ENCODE assay signal across 8 cellular contexts in the genomic region with DNA sequence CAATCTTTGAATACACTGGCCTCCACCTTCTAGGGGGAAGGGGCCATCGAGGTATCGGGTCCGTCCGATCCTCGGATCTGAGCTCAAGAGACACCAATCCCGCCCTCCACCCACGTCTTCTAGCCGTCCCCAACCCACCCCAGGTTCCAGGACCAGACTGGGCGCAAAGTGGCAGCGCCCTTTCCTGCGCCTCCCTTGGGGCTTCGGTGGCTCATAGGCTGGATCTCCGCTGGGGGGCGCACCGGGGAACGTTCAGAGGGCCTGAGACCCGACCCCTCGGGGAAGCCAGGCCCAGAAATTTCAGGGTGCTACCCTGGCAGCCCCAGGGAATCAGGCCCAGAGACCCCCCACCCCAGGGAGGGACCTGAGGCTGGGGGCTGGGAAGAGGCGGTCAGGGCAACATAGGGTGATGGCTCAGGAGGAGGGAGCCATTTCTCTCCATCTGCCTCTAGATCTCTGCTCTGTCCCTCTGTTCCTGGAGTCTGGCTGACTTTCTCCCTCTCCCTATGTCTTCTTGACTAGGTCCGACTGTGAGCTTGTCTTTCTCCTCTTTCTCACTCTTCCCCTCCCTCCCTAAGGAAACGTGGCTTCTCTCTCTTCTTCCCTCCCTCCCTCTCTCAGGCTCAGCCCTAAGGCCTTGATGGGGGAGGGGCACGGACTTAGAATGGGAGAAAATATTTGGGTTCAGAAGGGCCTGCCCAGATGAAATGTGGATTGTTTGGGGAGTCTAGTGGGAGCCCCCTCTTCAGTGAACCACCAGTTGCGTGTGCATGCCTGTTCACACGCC. TPM values are rescaled to one million over a fixed set of nuclear protein-coding genes. Genes with fewer than 3 reads are reported as not detected.
DNase-seq lines count a peak whose midpoint lies in the region; ATAC-seq and TF ChIP-seq lines count a peak whose summit lies in the region.

No MANE protein-coding gene starts in this region.

- peaks cover 51% of the 10 kb centered on the region for H3K4me1 Mint-ChIP-seq in type B pancreatic cell (ENCODE audit: unreplicated experiment)

- H3K4me3 Mint-ChIP-seq in type B pancreatic cell: peak overlapping the region; percentile 90

- peak overlapping the region; percentile 63 for H3K27ac Mint-ChIP-seq in type B pancreatic cell

- peaks cover 56 to 64% of the 10 kb centered on the region in 2 donors for H3K4me1 ChIP-seq in duodenal mucosa (ENCODE audit: control insufficient read depth in 1 of 2, insufficient read depth in 2 of 2, low read length in 2 of 2)
- peaks cover 58 to 69% of the 10 kb centered on the region in 2 donors for H3K4me1 ChIP-seq in mucosa of rectum (ENCODE audit: control insufficient read depth in 2 of 2, insufficient read depth in 2 of 2, low read length in 2 of 2)

- H3K27me3 Mint-ChIP-seq in type B pancreatic cell: peaks cover 32% of the 10 kb centered on the region

- DNase-seq in GM13976 (ENCODE audit: low spot score) (peak; percentile 70), SHP77 treated with DMSO at 0.1 percent for 48 hours (lab: John Stamatoyannopoulos, UW) (peak; percentile 60), type B pancreatic cell (ENCODE audit: extremely low spot score, unreplicated experiment) (peak; percentile 76), NCI-H524 treated with DMSO at 0.1 percent for 48 hours (lab: John Stamatoyannopoulos, UW) (no peak)

- no peaks in the 10 kb centered on the region for H3K9me3 Mint-ChIP-seq in type B pancreatic cell

- no peak for ATAC-seq in HG03521 (IDR thresholded peaks at IDR 0.05; ENCODE audit: unreplicated experiment)
- ATAC-seq in GM19351 (IDR thresholded peaks at IDR 0.05; ENCODE audit: unreplicated experiment): no peak

- H3K9me3 ChIP-seq in duodenal mucosa (ENCODE audit: control insufficient read depth in 1 of 2, low read length in 2 of 2) (no peaks in the 10 kb centered on the region), mucosa of rectum (ENCODE audit: control insufficient read depth in 2 of 2, low read length in 2 of 2) (no peaks in the 10 kb centered on the region)

- peaks cover 0 to 3% of the 10 kb centered on the region in 2 donors for H3K27me3 ChIP-seq in duodenal mucosa (ENCODE audit: control insufficient read depth in 1 of 2, insufficient read depth in 2 of 2, low read length in 2 of 2)
- peaks cover 0 to 4% of the 10 kb centered on the region in 2 donors for H3K27me3 ChIP-seq in mucosa of rectum (ENCODE audit: control insufficient read depth in 2 of 2, insufficient read depth in 2 of 2, low read length in 2 of 2)

- H3K36me3 ChIP-seq in duodenal mucosa (ENCODE audit: control insufficient read depth in 1 of 2, insufficient read depth in 2 of 2, low read length in 2 of 2): peaks cover 0 to 5% of the 10 kb centered on the region in 2 donors
- H3K36me3 ChIP-seq in mucosa of rectum (ENCODE audit: control insufficient read depth in 2 of 2, insufficient read depth in 2 of 2, low read length in 2 of 2): peaks cover 0 to under 1% of the 10 kb centered on the region in 2 donors

- H3K4me3 ChIP-seq in duodenal mucosa (ENCODE audit: low read depth in 1 of 2, low read length in 2 of 2): peak overlapping the region; percentile 82 to 85
- peak overlapping the region; percentile 86 to 89 for H3K4me3 ChIP-seq in mucosa of rectum (ENCODE audit: low read length in 2 of 2)

- in situ Hi-C loops in GM13976 (cut with MboI; ENCODE audit: low sequenced_read_pairs, unreplicated experiment): no loop called here

- H3K9ac ChIP-seq in duodenal mucosa (ENCODE audit: low read depth in 1 of 2, low read length in 2 of 2): peak overlapping the region; percentile 91 to 95
- H3K9ac ChIP-seq in mucosa of rectum (ENCODE audit: low read depth in 1 of 2, low read length in 2 of 2): peak overlapping the region; percentile 91 to 92

- H3K36me3 Mint-ChIP-seq in type B pancreatic cell: no peaks in the 10 kb centered on the region

- H3K27ac ChIP-seq in duodenal mucosa (ENCODE audit: low read depth, low read length): peak overlapping the region; percentile 64
- H3K27ac ChIP-seq in mucosa of rectum (ENCODE audit: low read depth in 2 of 2, low read length in 2 of 2): peak overlapping the region; percentile 92 to 95

- TF ChIP-seq CTCF in GM13976 (IDR thresholded peaks at IDR 0.05; ENCODE audit: borderline replicate concordance, control extremely low read depth, extremely low read depth, insufficient read depth, missing control alignments) (peak; percentile 36), type B pancreatic cell (conservative IDR thresholded peaks at IDR 0.05) (peak; percentile 63)

RNA-seq across cellular contexts. Expression of gene CREB3L1, which starts 1.1 kb away (rescaled TPM):
- 9.8 and 20.8 TPM in 2 replicates for total RNA-seq in type B pancreatic cell (ENCODE audit: low replicate concordance)
